In genomic region chr2:113311191-113311590, GRCh38 we compare ENCODE assay signal across 7 cellular contexts. TPM values are rescaled to one million over a fixed set of nuclear protein-coding genes. Genes with fewer than 3 reads are reported as not detected.
A peak's percentile ranks its signal among the peaks of the same experiment; 100 is the strongest.
DNase-seq lines count a peak whose midpoint lies in the region; ATAC-seq and TF ChIP-seq lines count a peak whose summit lies in the region.
"Not testable (repeated sequence)": the region's sequence is repeated elsewhere in the genome, so short reads cannot be mapped to it uniquely, and the experiment has no call there.

No MANE protein-coding gene starts in this region.

- TF ChIP-seq CTCF in DND-41 (IDR thresholded peaks at IDR 0.05; ENCODE audit: borderline replicate concordance, extremely low read depth, low read length, poor library complexity, severe bottlenecking); OCI-LY7 (conservative IDR thresholded peaks at IDR 0.05; ENCODE audit: low read length): not testable (repeated sequence)
- TF ChIP-seq CTCF in HFFc6 (IDR thresholded peaks at IDR 0.05), result peak; percentile 21; the same call in 1 of the 2 replicates

- peaks cover 23% of the 10 kb centered on the region for H3K4me1 Mint-ChIP-seq in HFFc6 (ENCODE audit: low read depth)
- H3K4me1 Mint-ChIP-seq in activated CD4-positive, alpha-beta T cell treated with anti-CD3 and anti-CD28 coated beads for 36 hours; activated naive CD8-positive, alpha-beta T cell treated with anti-CD3 and anti-CD28 coated beads, Interleukin-2, amount 50 U/mL, for 24 hours; stimulated activated effector memory CD8-positive, alpha-beta T cell treated with anti-CD3 and anti-CD28 coated beads, Interleukin-12 subunit alpha, Interleukin-12 subunit beta, amount 100 ng/mL, for 72 hours: not testable (repeated sequence)

- H3K79me2 ChIP-seq in DND-41 (ENCODE audit: insufficient read depth, low read length); OCI-LY7 (ENCODE audit: insufficient read depth, low read depth, low read length); mesendoderm (ENCODE audit: control insufficient read depth, insufficient read depth, low read length): not testable (repeated sequence)

- H3K18ac ChIP-seq in mesendoderm (ENCODE audit: low read length), result not testable (repeated sequence)

- not testable (repeated sequence) for H3K27ac Mint-ChIP-seq in HFFc6; activated CD4-positive, alpha-beta T cell treated with anti-CD3 and anti-CD28 coated beads for 36 hours; activated naive CD8-positive, alpha-beta T cell treated with anti-CD3 and anti-CD28 coated beads, Interleukin-2, amount 50 U/mL, for 24 hours; stimulated activated effector memory CD8-positive, alpha-beta T cell treated with anti-CD3 and anti-CD28 coated beads, Interleukin-12 subunit alpha, Interleukin-12 subunit beta, amount 100 ng/mL, for 72 hours

- not testable (repeated sequence) for H4K20me1 ChIP-seq in DND-41 (ENCODE audit: insufficient read depth, low read length); OCI-LY7 (ENCODE audit: insufficient read depth, low read length)

- H2BK15ac ChIP-seq in mesendoderm (replicated peaks; ENCODE audit: low read depth), result not testable (repeated sequence)

- CTCF ChIA-PET in OCI-LY7 (lab: Charles Lee; ENCODE audit: unreplicated experiment); activated CD4-positive, alpha-beta T cell treated with anti-CD3 and anti-CD28 coated beads for 36 hours (lab: Charles Lee): not testable (repeated sequence)

- H2AK5ac ChIP-seq in mesendoderm (ENCODE audit: low read length), result not testable (repeated sequence)

- not testable (repeated sequence) for H3K23ac ChIP-seq in mesendoderm (ENCODE audit: low read length)

- not testable (repeated sequence) for H3K27ac ChIP-seq in DND-41 (ENCODE audit: low read length); OCI-LY7 (ENCODE audit: low read depth, low read length, poor library complexity, severe bottlenecking); mesendoderm (ENCODE audit: low read depth, low read length)

- not testable (repeated sequence) for H2BK120ac ChIP-seq in mesendoderm (ENCODE audit: low read depth, low read length)

- H2AFZ ChIP-seq in DND-41 (ENCODE audit: low read depth, low read length); OCI-LY7 (ENCODE audit: low read length): not testable (repeated sequence)

- not testable (repeated sequence) for H3K9me3 ChIP-seq in DND-41 (ENCODE audit: insufficient read depth, low read length, severe bottlenecking); OCI-LY7 (ENCODE audit: low read length)

- intact Hi-C loops in OCI-LY7 (cut with micrococcal nuclease; ENCODE audit: unreplicated experiment); activated CD4-positive, alpha-beta T cell treated with anti-CD3 and anti-CD28 coated beads for 36 hours (cut with DNase I, micrococcal nuclease): not testable (repeated sequence)

- 0 out of 3 replicates have a peak, but pooled peaks have one; percentile 24 for ATAC-seq in DND-41 (ENCODE audit: insufficient read depth, low read depth)
- ATAC-seq in activated CD4-positive, alpha-beta T cell treated with anti-CD3 and anti-CD28 coated beads for 36 hours, result peak; percentile 81
- ATAC-seq in activated naive CD8-positive, alpha-beta T cell treated with anti-CD3 and anti-CD28 coated beads, Interleukin-2, amount 50 U/mL, for 24 hours, result peak; percentile 60
- ATAC-seq in stimulated activated effector memory CD8-positive, alpha-beta T cell treated with anti-CD3 and anti-CD28 coated beads, Interleukin-12 subunit alpha, Interleukin-12 subunit beta, amount 100 ng/mL, for 72 hours, result peak; percentile 46

- BruUV-seq in OCI-LY7 (replicated peaks; lab: Mats Ljungman, UMichigan), result not testable (repeated sequence)

- H3K27me3 ChIP-seq in DND-41 (ENCODE audit: insufficient read depth, low read length, poor library complexity), result peaks cover 27% of the 10 kb centered on the region
- H3K27me3 ChIP-seq in mesendoderm (ENCODE audit: insufficient read depth, low read length, poor library complexity), result not testable (repeated sequence)

- not testable (repeated sequence) for H3K9me3 Mint-ChIP-seq in HFFc6; activated CD4-positive, alpha-beta T cell treated with anti-CD3 and anti-CD28 coated beads for 36 hours (ENCODE audit: low read depth); activated naive CD8-positive, alpha-beta T cell treated with anti-CD3 and anti-CD28 coated beads, Interleukin-2, amount 50 U/mL, for 24 hours; stimulated activated effector memory CD8-positive, alpha-beta T cell treated with anti-CD3 and anti-CD28 coated beads, Interleukin-12 subunit alpha, Interleukin-12 subunit beta, amount 100 ng/mL, for 72 hours

- H3K79me1 ChIP-seq in mesendoderm (ENCODE audit: low read length), result not testable (repeated sequence)

- not testable (repeated sequence) for H3K4me3 Mint-ChIP-seq in HFFc6; activated CD4-positive, alpha-beta T cell treated with anti-CD3 and anti-CD28 coated beads for 36 hours; activated naive CD8-positive, alpha-beta T cell treated with anti-CD3 and anti-CD28 coated beads, Interleukin-2, amount 50 U/mL, for 24 hours; stimulated activated effector memory CD8-positive, alpha-beta T cell treated with anti-CD3 and anti-CD28 coated beads, Interleukin-12 subunit alpha, Interleukin-12 subunit beta, amount 100 ng/mL, for 72 hours

- H3K9me2 ChIP-seq in OCI-LY7 (ENCODE audit: insufficient read depth, low read length), result not testable (repeated sequence)

- H3K4me1 ChIP-seq in DND-41 (ENCODE audit: insufficient read depth, low read length); OCI-LY7 (ENCODE audit: insufficient read depth, low read length, poor library complexity, severe bottlenecking); mesendoderm (ENCODE audit: control insufficient read depth, low read depth, low read length): not testable (repeated sequence)

- not testable (repeated sequence) for H3K36me3 Mint-ChIP-seq in HFFc6 (ENCODE audit: low read depth); activated CD4-positive, alpha-beta T cell treated with anti-CD3 and anti-CD28 coated beads for 36 hours (ENCODE audit: low read depth); activated naive CD8-positive, alpha-beta T cell treated with anti-CD3 and anti-CD28 coated beads, Interleukin-2, amount 50 U/mL, for 24 hours (ENCODE audit: low read depth); stimulated activated effector memory CD8-positive, alpha-beta T cell treated with anti-CD3 and anti-CD28 coated beads, Interleukin-12 subunit alpha, Interleukin-12 subunit beta, amount 100 ng/mL, for 72 hours

- peaks cover 18% of the 10 kb centered on the region for H3K27me3 Mint-ChIP-seq in HFFc6 (ENCODE audit: insufficient read depth)
- H3K27me3 Mint-ChIP-seq in activated CD4-positive, alpha-beta T cell treated with anti-CD3 and anti-CD28 coated beads for 36 hours; activated naive CD8-positive, alpha-beta T cell treated with anti-CD3 and anti-CD28 coated beads, Interleukin-2, amount 50 U/mL, for 24 hours: not testable (repeated sequence)

- WGBS in mesendoderm (ENCODE audit: extremely low coverage, insufficient coverage, low lambda C conversion rate), result no CpG with 5 or more reads among the region's 3 CpGs

- POLR2A ChIA-PET in OCI-LY7 (lab: Charles Lee); activated CD4-positive, alpha-beta T cell treated with anti-CD3 and anti-CD28 coated beads for 36 hours (lab: Charles Lee): not testable (repeated sequence)

- DNase-seq in DND-41; HFFc6; activated CD4-positive, alpha-beta T cell treated with anti-CD3 and anti-CD28 coated beads for 36 hours; activated naive CD8-positive, alpha-beta T cell treated with anti-CD3 and anti-CD28 coated beads, Interleukin-2, amount 50 U/mL, for 24 hours; mesendoderm; stimulated activated effector memory CD8-positive, alpha-beta T cell treated with anti-CD3 and anti-CD28 coated beads, Interleukin-12 subunit alpha, Interleukin-12 subunit beta, amount 100 ng/mL, for 72 hours (ENCODE audit: low spot score in 2 of 2): not testable (repeated sequence)
- DNase-seq in OCI-LY7 (ENCODE audit: low spot score), result peak; percentile 3

- H3K9ac ChIP-seq in DND-41 (ENCODE audit: low read depth, low read length); mesendoderm (ENCODE audit: low read length): not testable (repeated sequence)

- not testable (repeated sequence) for H3K4ac ChIP-seq in mesendoderm (ENCODE audit: low read depth, low read length)

- not testable (repeated sequence) for H2BK5ac ChIP-seq in mesendoderm (ENCODE audit: low read length)

- peak overlapping the region; percentile 34 for H3K56ac ChIP-seq in mesendoderm (ENCODE audit: low read length)

- not testable (repeated sequence) for H3K36me3 ChIP-seq in DND-41 (ENCODE audit: insufficient read depth, low read length); OCI-LY7 (ENCODE audit: insufficient read depth, low read length); mesendoderm (ENCODE audit: control insufficient read depth, insufficient read depth, low read length)

- not testable (repeated sequence) for H3K4me3 ChIP-seq in DND-41 (ENCODE audit: low read depth in 1 of 2, low read length in 2 of 2); OCI-LY7 (ENCODE audit: low read depth, low read length, poor library complexity, severe bottlenecking); mesendoderm (ENCODE audit: low read length)

- H4K5ac ChIP-seq in mesendoderm (ENCODE audit: low read length), result not testable (repeated sequence)

- not testable (repeated sequence) for H4K8ac ChIP-seq in mesendoderm (ENCODE audit: low read depth, low read length)

- H3K4me2 ChIP-seq in DND-41 (ENCODE audit: insufficient read depth, low read length); OCI-LY7 (ENCODE audit: low read length); mesendoderm (ENCODE audit: low read length): not testable (repeated sequence)

RNA-seq across cellular contexts. Expression of gene PAX8, which starts 32.5 kb away (rescaled TPM):
- 1 to 10 TPM in 5 of 6 experiments, under 1 TPM in 1; 0.33 to 6.7 (median 5.1) TPM for total RNA-seq in HFFc6 (2021; fragmentation: NEBNext Ultra II Directional; extraction: Animal tissue kit (Norgen Biotek cat#: 25700))
- 0.90 and 2.6 TPM in 2 replicates for total RNA-seq in OCI-LY7 (2014; rRNA removed; shearing (Covaris generic))
- 1.6 and 3.6 TPM in 2 replicates for total RNA-seq in OCI-LY7 (2022)
- 1 to 10 TPM; 1.4 to 2.1 TPM for total RNA-seq in activated CD4-positive, alpha-beta T cell treated with anti-CD3 and anti-CD28 coated beads for 36 hours
- 0.06 TPM for polyA plus RNA-seq in mesendoderm (2013, experiment 1 of 2)
- 0.08 TPM for polyA plus RNA-seq in mesendoderm (2013, experiment 2 of 2)

Comparison
In these comparisons a context has a peak if more than half of its experiments do, and no peak if none do; other contexts are left out.
1. ATAC-seq: peak in every context shown above with its lines; median percentile 81 in activated CD4-positive, alpha-beta T cell treated with anti-CD3 and anti-CD28 coated beads for 36 hours; 60 in activated naive CD8-positive, alpha-beta T cell treated with anti-CD3 and anti-CD28 coated beads, Interleukin-2, amount 50 U/mL, for 24 hours; 46 in stimulated activated effector memory CD8-positive, alpha-beta T cell treated with anti-CD3 and anti-CD28 coated beads, Interleukin-12 subunit alpha, Interleukin-12 subunit beta, amount 100 ng/mL, for 72 hours; 24 in DND-41.